8 cellular contexts compared by ENCODE assay signal in the genomic region with DNA sequence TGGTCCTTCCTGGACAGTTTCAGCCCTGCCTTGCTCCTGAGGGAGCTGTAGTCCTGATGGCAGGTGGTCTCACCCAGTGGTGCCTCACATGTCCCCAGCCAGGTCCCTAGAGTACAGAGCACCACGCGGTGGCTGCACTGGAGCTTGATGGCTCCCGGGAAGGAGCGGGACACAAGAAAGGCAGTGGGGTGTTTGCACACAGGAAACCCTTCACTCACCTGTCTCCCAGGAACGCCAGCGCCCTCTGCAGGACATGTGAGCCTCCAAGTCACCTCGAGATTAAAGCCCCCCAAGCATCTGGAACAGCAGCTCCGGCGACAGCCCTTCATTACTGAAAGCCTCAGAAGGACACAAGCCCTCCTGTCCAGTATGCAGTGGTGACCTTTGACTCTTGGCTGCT. TPM values are rescaled to one million over a fixed set of nuclear protein-coding genes. Genes with fewer than 3 reads are reported as not detected.
DNase-seq lines count a peak whose midpoint lies in the region; ATAC-seq and TF ChIP-seq lines count a peak whose summit lies in the region.

No MANE protein-coding gene starts in this region.

- peak in 2 of 3 donors; percentile 15 to 49 for DNase-seq in CD4-positive, CD25-positive, alpha-beta regulatory T cell
- DNase-seq in H7: peak; percentile 95
- DNase-seq in SK-N-MC (ENCODE audit: low read depth, low spot score): peak; percentile 22
- DNase-seq in fibroblast of pulmonary artery (ENCODE audit: low read depth): peak; percentile 8
- no peak for DNase-seq in effector CD4-positive, alpha-beta T cell

- no peak overlapping the region for H3K4me3 Mint-ChIP-seq in CD4-positive, CD25-positive, alpha-beta regulatory T cell

- ATAC-seq in CD4-positive, CD25-positive, alpha-beta regulatory T cell (ENCODE audit: low read depth in 2 of 2): no peak
- ATAC-seq in HG03139 (IDR thresholded peaks at IDR 0.05; ENCODE audit: unreplicated experiment): no peak
- no peak for ATAC-seq in GM19035 (IDR thresholded peaks at IDR 0.05; ENCODE audit: unreplicated experiment)
- no peak for ATAC-seq in HG02571 (IDR thresholded peaks at IDR 0.05; ENCODE audit: unreplicated experiment)

- peaks cover 0 to 8% (median 0%) of the 10 kb centered on the region in 4 donors for H3K4me1 Mint-ChIP-seq in CD4-positive, CD25-positive, alpha-beta regulatory T cell

- no peaks in the 10 kb centered on the region for H3K36me3 ChIP-seq in CD4-positive, CD25-positive, alpha-beta regulatory T cell (ENCODE audit: control insufficient read depth, insufficient read depth, low read length)
- no peaks in the 10 kb centered on the region for H3K36me3 ChIP-seq in H7 (replicated peaks; ENCODE audit: control insufficient read depth, insufficient read depth, low read length)
- H3K36me3 ChIP-seq in SK-N-MC (ENCODE audit: insufficient read depth, low read length): no peaks in the 10 kb centered on the region

- H3K9me3 ChIP-seq in CD4-positive, CD25-positive, alpha-beta regulatory T cell (ENCODE audit: control insufficient read depth in 2 of 2, low read length in 2 of 2): no peaks in the 10 kb centered on the region
- no peaks in the 10 kb centered on the region for H3K9me3 ChIP-seq in SK-N-MC (ENCODE audit: low read depth, low read length)

- peak; percentile 44 for TF ChIP-seq CTCF in fibroblast of pulmonary artery (IDR thresholded peaks at IDR 0.05; ENCODE audit: low read length, missing control alignments)

- H3K4me1 ChIP-seq in CD4-positive, CD25-positive, alpha-beta regulatory T cell (ENCODE audit: control insufficient read depth, insufficient read depth, low read length, poor library complexity, severe bottlenecking): no peaks in the 10 kb centered on the region

- no peaks in the 10 kb centered on the region for H3K27me3 ChIP-seq in CD4-positive, CD25-positive, alpha-beta regulatory T cell (ENCODE audit: control insufficient read depth, insufficient read depth, low read length)
- H3K27me3 ChIP-seq in H7 (ENCODE audit: control insufficient read depth, insufficient read depth, low read length): peaks cover 8% of the 10 kb centered on the region

- no peak overlapping the region for H3K27ac Mint-ChIP-seq in CD4-positive, CD25-positive, alpha-beta regulatory T cell

- H3K9me3 Mint-ChIP-seq in CD4-positive, CD25-positive, alpha-beta regulatory T cell: peaks cover 0 to 3% (median 0%) of the 10 kb centered on the region in 7 donors

- H3K27ac ChIP-seq in CD4-positive, CD25-positive, alpha-beta regulatory T cell (ENCODE audit: insufficient read depth, low read length, poor library complexity, severe bottlenecking): no peak overlapping the region
- H3K27ac ChIP-seq in SK-N-MC: no peak overlapping the region

- no peaks in the 10 kb centered on the region for H3K36me3 Mint-ChIP-seq in CD4-positive, CD25-positive, alpha-beta regulatory T cell

- H3K4me3 ChIP-seq in CD4-positive, CD25-positive, alpha-beta regulatory T cell (ENCODE audit: low read depth, low read length): no peak overlapping the region
- no peak overlapping the region for H3K4me3 ChIP-seq in H7 (ENCODE audit: insufficient read depth, low read depth, low read length)
- no peak overlapping the region for H3K4me3 ChIP-seq in SK-N-MC
- no peak overlapping the region for H3K4me3 ChIP-seq in fibroblast of pulmonary artery (replicated peaks; ENCODE audit: low read depth, low read length)

- H3K9ac ChIP-seq in SK-N-MC (ENCODE audit: insufficient read length): no peak overlapping the region

- H3K27me3 Mint-ChIP-seq in CD4-positive, CD25-positive, alpha-beta regulatory T cell: peaks cover 23% of the 10 kb centered on the region

RNA-seq across cellular contexts. Expression of gene TMEM250, which starts 19.9 kb away (rescaled TPM):
- total RNA-seq in CD4-positive, CD25-positive, alpha-beta regulatory T cell: 21.5 TPM
- polyA plus RNA-seq in CD4-positive, CD25-positive, alpha-beta regulatory T cell: 10 to 100 TPM; 44.7 to 55.6 (median 45.7) TPM
- 50.7 and 66.1 TPM in 2 replicates for total RNA-seq in H7 (2014; rRNA removed; shearing (Covaris generic))

RNA-seq across cellular contexts. Expression of gene NACC2, which starts 43.5 kb away (rescaled TPM):
- total RNA-seq in CD4-positive, CD25-positive, alpha-beta regulatory T cell: 4.8 TPM
- polyA plus RNA-seq in CD4-positive, CD25-positive, alpha-beta regulatory T cell: 1 to 10 TPM in 2 of 4 donors, under 1 TPM in 2; 0.76 to 1.9 (median 0.92) TPM
- total RNA-seq in H7 (2014; rRNA removed; shearing (Covaris generic)): 16.6 and 19.3 TPM in 2 replicates
